ENCODE assay signal across 12 cellular contexts in genomic region chr6:32855467-32856174, GRCh38. TPM values are rescaled to one million over a fixed set of nuclear protein-coding genes. Genes with fewer than 3 reads are reported as not detected.
DNase-seq lines count a peak whose midpoint lies in the region; ATAC-seq, FAIRE-seq and TF ChIP-seq lines count a peak whose summit lies in the region.
"Had no signal": no experiment of that assay in that cellular context is flagged by ENCODE, and none has a peak within 500 bp of the region (broad histone marks: within the 10 kb centered on the region; RNA-seq: fewer than 3 reads in every experiment).

No MANE protein-coding gene starts in this region.

- H3K27ac ChIP-seq in keratinocyte (ENCODE audit: control insufficient read depth, insufficient read depth, low read length) (no peak overlapping the region), stomach (peak overlapping the region in 3 of 5 donors; percentile 97 to 99 (median 99))

- H2AFZ ChIP-seq in keratinocyte (ENCODE audit: control insufficient read depth, low read length): no peak overlapping the region

- H3K27ac Mint-ChIP-seq in activated CD8-positive, alpha-beta memory T cell treated with anti-CD3 and anti-CD28 coated beads, Interleukin-2, amount 10 ng/mL, durations not matched to agents 7 days and 5 days: peak overlapping the region; percentile 100
- H3K27ac Mint-ChIP-seq in T-cell: peak overlapping the region; percentile 99 to 100

- no peak for TF ChIP-seq EP300 in stomach (IDR thresholded peaks at IDR 0.05)

- no peak overlapping the region for H3K9ac ChIP-seq in keratinocyte (ENCODE audit: control insufficient read depth, extremely low read depth, insufficient read depth, low read length)

- no peak for TF ChIP-seq POLR2A in stomach (IDR thresholded peaks at IDR 0.05)

- H3K79me2 ChIP-seq in keratinocyte (ENCODE audit: control insufficient read depth, insufficient read depth, low read length): peaks cover 19% of the 10 kb centered on the region

- H3K4me1 ChIP-seq in keratinocyte (ENCODE audit: control insufficient read depth, extremely low read depth, insufficient read depth, low read length) (peaks cover 26% of the 10 kb centered on the region), stomach (peaks cover 19 to 44% (median 39%) of the 10 kb centered on the region in 4 donors)

- FAIRE-seq in keratinocyte (lab: Jason Lieb, UNC): no peak
- FAIRE-seq: RCC 7860 had no signal

- CTCF ChIA-PET in activated CD8-positive, alpha-beta memory T cell treated with anti-CD3 and anti-CD28 coated beads, Interleukin-2, amount 10 ng/mL, durations not matched to agents 7 days and 5 days (lab: Charles Lee): interaction anchor here (0.7 to 8.0 kb wide), 14 partner anchors 10 to 129 kb away, joined by 3 to 318 read pairs (median 5); partner anchors contain the start of genes HLA-DMA, PSMB8 and TAP2
- CTCF ChIA-PET in T-cell (lab: Charles Lee): interaction anchor here (0.6 to 5.9 kb wide), 12 partner anchors 10 to 129 kb away, joined by 3 to 236 read pairs (median 4); partner anchors contain the start of genes TAP2 (in 2 of the 2) and PSMB8 (in 1 of the 2)

- dilution Hi-C loops in keratinocyte (cut with MboI; ENCODE audit: extremely low pct_ligation_motif_present, low sequenced_read_pairs): no loop called here

- no peaks in the 10 kb centered on the region for H3K27me3 ChIP-seq in keratinocyte (ENCODE audit: control insufficient read depth, extremely low read depth, insufficient read depth, low read length)
- H3K27me3 ChIP-seq in stomach: no peaks in the 10 kb centered on the region

- no peaks in the 10 kb centered on the region for H4K20me1 ChIP-seq in keratinocyte (ENCODE audit: control insufficient read depth, extremely low read depth, insufficient read depth, low read length)

- H3K4me3 Mint-ChIP-seq in activated CD8-positive, alpha-beta memory T cell treated with anti-CD3 and anti-CD28 coated beads, Interleukin-2, amount 10 ng/mL, durations not matched to agents 7 days and 5 days: peak overlapping the region; percentile 99
- H3K4me3 Mint-ChIP-seq in T-cell: peak overlapping the region; percentile 98 to 99 (median 98)

- ATAC-seq in activated CD8-positive, alpha-beta memory T cell treated with anti-CD3 and anti-CD28 coated beads, Interleukin-2, amount 10 ng/mL, durations not matched to agents 7 days and 5 days: no peak
- no peak for ATAC-seq in T-cell (replicated peaks in 1 of 4)
- no peak for ATAC-seq in GM21619 (IDR thresholded peaks at IDR 0.05; ENCODE audit: unreplicated experiment)

- H3K36me3 ChIP-seq in keratinocyte (ENCODE audit: control insufficient read depth in 2 of 2, extremely low read depth in 1 of 2, insufficient read depth in 2 of 2, low read length in 2 of 2) (peaks cover 5% of the 10 kb centered on the region in 2 experiments), stomach (peaks cover 11 to 62% (median 44%) of the 10 kb centered on the region in 4 donors)

- no peaks in the 10 kb centered on the region for H3K9me3 Mint-ChIP-seq in activated CD8-positive, alpha-beta memory T cell treated with anti-CD3 and anti-CD28 coated beads, Interleukin-2, amount 10 ng/mL, durations not matched to agents 7 days and 5 days (ENCODE audit: low read depth)
- no peaks in the 10 kb centered on the region for H3K9me3 Mint-ChIP-seq in T-cell

- no peak for TF ChIP-seq CTCF in keratinocyte (optimal IDR thresholded peaks at IDR 0.05 in 1 of 3, IDR thresholded peaks at IDR 0.05 in 1 of 3, conservative IDR thresholded peaks at IDR 0.05 in 1 of 3; ENCODE audit: extremely low read depth in 1 of 3, insufficient read depth in 2 of 3, low read length in 3 of 3)
- TF ChIP-seq CTCF in stomach (IDR thresholded peaks at IDR 0.05): no peak

- H3K4me2 ChIP-seq in keratinocyte (ENCODE audit: control insufficient read depth, extremely low read depth, insufficient read depth, low read depth, low read length): peak overlapping the region; percentile 92

- WGBS in stomach, 5 donors: 79 to 82% (median 80%) methylated on average over 8 of the region's 8 CpGs

- H3K9me1 ChIP-seq in keratinocyte (ENCODE audit: control insufficient read depth, extremely low read depth, insufficient read depth, low read length): no peaks in the 10 kb centered on the region

- peaks cover 81% of the 10 kb centered on the region for H3K36me3 Mint-ChIP-seq in activated CD8-positive, alpha-beta memory T cell treated with anti-CD3 and anti-CD28 coated beads, Interleukin-2, amount 10 ng/mL, durations not matched to agents 7 days and 5 days
- peaks cover 64% of the 10 kb centered on the region for H3K36me3 Mint-ChIP-seq in T-cell

- no peak overlapping the region for H3K4me3 ChIP-seq in keratinocyte (ENCODE audit: control insufficient read depth in 2 of 3, extremely low read depth in 1 of 3, insufficient read depth in 2 of 3, low read depth in 1 of 3, low read length in 3 of 3)
- peak overlapping the region in 2 of 4 donors; percentile 76 to 87 for H3K4me3 ChIP-seq in stomach

- H3K27me3 Mint-ChIP-seq in activated CD8-positive, alpha-beta memory T cell treated with anti-CD3 and anti-CD28 coated beads, Interleukin-2, amount 10 ng/mL, durations not matched to agents 7 days and 5 days: no peaks in the 10 kb centered on the region
- no peaks in the 10 kb centered on the region for H3K27me3 Mint-ChIP-seq in T-cell

- intact Hi-C loops in stomach (cut with DNase I; ENCODE audit: low total_unique reads): no loop called here

- peaks cover 58% of the 10 kb centered on the region for H3K4me1 Mint-ChIP-seq in activated CD8-positive, alpha-beta memory T cell treated with anti-CD3 and anti-CD28 coated beads, Interleukin-2, amount 10 ng/mL, durations not matched to agents 7 days and 5 days
- H3K4me1 Mint-ChIP-seq in T-cell: peaks cover 65 to 72% (median 70%) of the 10 kb centered on the region in 3 donors

- H3K9me3 ChIP-seq in keratinocyte (ENCODE audit: control insufficient read depth, low read depth, low read length): no peaks in the 10 kb centered on the region
- no peaks in the 10 kb centered on the region for H3K9me3 ChIP-seq in stomach

- POLR2A ChIA-PET in T-cell (lab: Charles Lee): interaction anchor here (0.6 to 1.4 kb wide), 7 partner anchors 11 to 854 kb away, joined by 3 to 8 read pairs (median 4); partner anchors contain the start of gene TAP2 (in 1 of the 2)

- no peak for DNase-seq in activated CD8-positive, alpha-beta memory T cell treated with anti-CD3 and anti-CD28 coated beads, Interleukin-2, amount 10 ng/mL, durations not matched to agents 7 days and 5 days
- DNase-seq in activated CD8-positive, alpha-beta memory T cell treated with anti-CD3 and anti-CD28 coated beads for 24 hours: no peak
- DNase-seq in T-cell (no peak), keratinocyte (ENCODE audit: low read depth, low spot score) (no peak), stomach (no peak), NK-92 (lab: John Stamatoyannopoulos, UW; ENCODE audit: unreplicated experiment) (no peak)
- DNase-seq in activated effector memory CD4-positive, alpha-beta T cell treated with Interleukin-2 at 50 U/mL for 16 hours: no peak
- DNase-seq: erythroblast, NCI-H2081 had no signal

RNA-seq across cellular contexts. Expression of gene PSMB9, which starts 1.6 kb away (rescaled TPM):
- total RNA-seq in activated CD8-positive, alpha-beta memory T cell treated with anti-CD3 and anti-CD28 coated beads, Interleukin-2, amount 10 ng/mL, durations not matched to agents 7 days and 5 days: 100 to 1,000 TPM; 402 to 473 TPM
- total RNA-seq in T-cell (100 to 1,000 TPM; 110 to 173 (median 134) TPM), stomach (10 to 100 TPM in 1 of 5 donors, 1 to 10 TPM in 4; 5.4 to 18.7 (median 6.8) TPM)
- polyA plus RNA-seq in keratinocyte (21.3 to 29.0 TPM (median 25.4 TPM) in 3 replicates), stomach (100 to 1,000 TPM in 1 of 3 donors, 10 to 100 TPM in 2; 33.2 to 107 (median 91.6) TPM)
- 0.69 TPM for polyA plus RNA-seq in keratinocyte (2011; ENCODE audit: low read depth)
- polyA plus RNA-seq in keratinocyte (2011; cell fraction: cytosol; rRNA removed): 10.9 and 17.9 TPM in 2 replicates
- polyA plus RNA-seq in keratinocyte (2011; cell fraction: nucleus; rRNA removed): 6.6 TPM in 2 replicates
- 1.4 and 28.6 TPM in 2 replicates for polyA plus RNA-seq in keratinocyte (2012; ENCODE audit: low replicate concordance)
- 13.0 to 16.5 TPM (median 14.0 TPM) in 3 replicates for polyA minus RNA-seq in keratinocyte
- 9.2 TPM for polyA minus RNA-seq in keratinocyte (2011; cell fraction: cytosol; rRNA and poly(A)+ RNA removed)
- polyA minus RNA-seq in keratinocyte (2011; cell fraction: nucleus; rRNA and poly(A)+ RNA removed): 1.3 and 1.5 TPM in 2 replicates

RNA-seq across cellular contexts. Expression of gene TAP1, which starts 2.1 kb away (rescaled TPM):
- total RNA-seq in activated CD8-positive, alpha-beta memory T cell treated with anti-CD3 and anti-CD28 coated beads, Interleukin-2, amount 10 ng/mL, durations not matched to agents 7 days and 5 days: 100 to 1,000 TPM; 407 to 417 TPM
- total RNA-seq in T-cell: 100 to 1,000 TPM; 117 to 163 (median 147) TPM
- 56.1 to 81.7 TPM (median 61.4 TPM) in 3 replicates for polyA plus RNA-seq in keratinocyte
- 10.9 TPM for polyA plus RNA-seq in keratinocyte (2011; ENCODE audit: low read depth)
- 44.3 and 45.6 TPM in 2 replicates for polyA plus RNA-seq in keratinocyte (2011; cell fraction: cytosol; rRNA removed)
- 92.6 and 97.3 TPM in 2 replicates for polyA plus RNA-seq in keratinocyte (2011; cell fraction: nucleus; rRNA removed)
- polyA plus RNA-seq in keratinocyte (2012; ENCODE audit: low replicate concordance): 47.4 and 68.3 TPM in 2 replicates
- 74.6 to 93.6 TPM (median 82.4 TPM) in 3 replicates for polyA minus RNA-seq in keratinocyte
- 72.1 TPM for polyA minus RNA-seq in keratinocyte (2011; cell fraction: cytosol; rRNA and poly(A)+ RNA removed)
- 81.8 and 84.9 TPM in 2 replicates for polyA minus RNA-seq in keratinocyte (2011; cell fraction: nucleus; rRNA and poly(A)+ RNA removed)
- 10 to 100 TPM; 16.0 to 54.7 (median 29.6) TPM for total RNA-seq in stomach
- polyA plus RNA-seq in stomach: 100 to 1,000 TPM in 1 of 3 donors, 10 to 100 TPM in 2; 10.8 to 117 (median 15.5) TPM

RNA-seq across cellular contexts. Expression of gene PSMB8, which starts 11.8 kb away (rescaled TPM):
- 100 to 1,000 TPM; 461 to 464 TPM for total RNA-seq in activated CD8-positive, alpha-beta memory T cell treated with anti-CD3 and anti-CD28 coated beads, Interleukin-2, amount 10 ng/mL, durations not matched to agents 7 days and 5 days
- total RNA-seq in T-cell (100 to 1,000 TPM; 131 to 171 (median 150) TPM), stomach (10 to 100 TPM in 3 of 5 donors, 1 to 10 TPM in 2; 2.7 to 32.1 (median 16.7) TPM)
- polyA plus RNA-seq in keratinocyte (44.4 to 66.7 TPM (median 63.4 TPM) in 3 replicates), stomach (100 to 1,000 TPM in 2 of 3 donors, 10 to 100 TPM in 1; 88.6 to 177 (median 124) TPM)
- polyA plus RNA-seq in keratinocyte (2011; ENCODE audit: low read depth): 10.5 TPM
- 34.6 and 43.8 TPM in 2 replicates for polyA plus RNA-seq in keratinocyte (2011; cell fraction: cytosol; rRNA removed)
- polyA plus RNA-seq in keratinocyte (2011; cell fraction: nucleus; rRNA removed): 24.8 and 26.6 TPM in 2 replicates
- 17.9 and 59.2 TPM in 2 replicates for polyA plus RNA-seq in keratinocyte (2012; ENCODE audit: low replicate concordance)
- 20.2 to 36.4 TPM (median 31.7 TPM) in 3 replicates for polyA minus RNA-seq in keratinocyte
- 11.1 TPM for polyA minus RNA-seq in keratinocyte (2011; cell fraction: cytosol; rRNA and poly(A)+ RNA removed)
- polyA minus RNA-seq in keratinocyte (2011; cell fraction: nucleus; rRNA and poly(A)+ RNA removed): 4.3 and 5.0 TPM in 2 replicates

RNA-seq across cellular contexts. Expression of gene TAP2, which starts 17.1 kb away (rescaled TPM):
- 100 to 1,000 TPM; 242 to 258 TPM for total RNA-seq in activated CD8-positive, alpha-beta memory T cell treated with anti-CD3 and anti-CD28 coated beads, Interleukin-2, amount 10 ng/mL, durations not matched to agents 7 days and 5 days
- total RNA-seq in T-cell: 100 to 1,000 TPM; 116 to 147 (median 140) TPM
- polyA plus RNA-seq in keratinocyte: 24.5 to 50.7 TPM (median 32.6 TPM) in 3 replicates
- 4.3 TPM for polyA plus RNA-seq in keratinocyte (2011; ENCODE audit: low read depth)
- 7.8 and 9.5 TPM in 2 replicates for polyA plus RNA-seq in keratinocyte (2011; cell fraction: cytosol; rRNA removed)
- 69.2 and 76.6 TPM in 2 replicates for polyA plus RNA-seq in keratinocyte (2011; cell fraction: nucleus; rRNA removed)
- 21.9 and 59.2 TPM in 2 replicates for polyA plus RNA-seq in keratinocyte (2012; ENCODE audit: low replicate concordance)
- polyA minus RNA-seq in keratinocyte: 49.4 to 105 TPM (median 68.7 TPM) in 3 replicates
- polyA minus RNA-seq in keratinocyte (2011; cell fraction: cytosol; rRNA and poly(A)+ RNA removed): 24.0 TPM
- polyA minus RNA-seq in keratinocyte (2011; cell fraction: nucleus; rRNA and poly(A)+ RNA removed): 94.4 and 116 TPM in 2 replicates
- 100 to 1,000 TPM in 1 of 5 donors, 10 to 100 TPM in 3, 1 to 10 TPM in 1; 3.8 to 449 (median 12.2) TPM for total RNA-seq in stomach
- polyA plus RNA-seq in stomach: 10 to 100 TPM in 1 of 3 donors, 1 to 10 TPM in 2; 1.2 to 24.6 (median 4.4) TPM

RNA-seq across cellular contexts. Expression of gene HLA-DOB, which starts 38.8 kb away (rescaled TPM):
- total RNA-seq in activated CD8-positive, alpha-beta memory T cell treated with anti-CD3 and anti-CD28 coated beads, Interleukin-2, amount 10 ng/mL, durations not matched to agents 7 days and 5 days: 1 to 10 TPM; 2.7 to 3.9 TPM
- 1 to 10 TPM; 3.3 to 8.2 (median 3.9) TPM for total RNA-seq in T-cell
- 9.2 to 12.7 TPM (median 12.5 TPM) in 3 replicates for polyA plus RNA-seq in keratinocyte
- 0.34 TPM for polyA plus RNA-seq in keratinocyte (2011; ENCODE audit: low read depth)
- 4.4 and 6.7 TPM in 2 replicates for polyA plus RNA-seq in keratinocyte (2011; cell fraction: cytosol; rRNA removed)
- 24.8 and 29.0 TPM in 2 replicates for polyA plus RNA-seq in keratinocyte (2011; cell fraction: nucleus; rRNA removed)
- polyA plus RNA-seq in keratinocyte (2012; ENCODE audit: low replicate concordance): 3.8 and 7.3 TPM in 2 replicates
- 4.6 to 5.1 TPM (median 4.9 TPM) in 3 replicates for polyA minus RNA-seq in keratinocyte
- polyA minus RNA-seq in keratinocyte (2011; cell fraction: cytosol; rRNA and poly(A)+ RNA removed): not detected
- polyA minus RNA-seq in keratinocyte (2011; cell fraction: nucleus; rRNA and poly(A)+ RNA removed): 5.6 and 5.8 TPM in 2 replicates
- 10 to 100 TPM in 1 of 5 donors, 1 to 10 TPM in 2, not detected in 2; 1.3 to 62.9 (median 2.9) TPM for total RNA-seq in stomach
- 1 to 10 TPM in 2 of 3 donors, under 1 TPM in 1; 0.81 to 5.0 (median 1.2) TPM for polyA plus RNA-seq in stomach
- total RNA-seq: pulmonary artery endothelial cell had no signal

Comparison
In these comparisons a context has a peak if more than half of its experiments do, and no peak if none do; other contexts are left out.
1. RNA of gene PSMB9, which starts 1.6 kb away (total RNA-seq): 402 to 473 TPM in activated CD8-positive, alpha-beta memory T cell treated with anti-CD3 and anti-CD28 coated beads, Interleukin-2, amount 10 ng/mL, durations not matched to agents 7 days and 5 days and 110 to 173 TPM in T-cell; 5.4 to 18.7 TPM in stomach; every median in the first group is over 4 times any median in the second.